ENCODE assay signal across 26 cellular contexts in the genomic region with DNA sequence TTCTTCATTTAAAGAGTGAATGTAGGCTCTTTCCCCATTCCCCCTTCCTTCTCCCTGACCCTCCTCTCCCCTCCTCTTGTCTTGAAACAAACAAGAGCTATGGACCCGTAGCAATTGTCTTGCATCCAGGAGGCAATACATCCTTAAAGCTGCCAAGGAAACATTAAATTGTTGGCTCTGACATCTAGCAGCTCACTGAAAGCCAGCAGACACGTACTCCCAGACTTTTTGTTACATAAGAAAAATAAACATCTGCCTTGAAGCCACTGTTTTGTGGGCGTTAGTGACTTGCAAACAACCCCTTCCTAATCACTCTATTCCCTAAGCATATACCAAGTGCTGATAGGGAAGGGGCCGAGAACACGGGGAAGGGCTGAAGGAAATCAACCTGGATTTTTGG.
A peak's percentile ranks its signal among the peaks of the same experiment; 100 is the strongest.
DNase-seq lines count a peak whose midpoint lies in the region; ATAC-seq and TF ChIP-seq lines count a peak whose summit lies in the region.
"Had no signal": no experiment of that assay in that cellular context is flagged by ENCODE, and none has a peak within 500 bp of the region (broad histone marks: within the 10 kb centered on the region; RNA-seq: fewer than 3 reads in every experiment).

No MANE protein-coding gene starts in this region.

- H3K27me3 ChIP-seq in rectal smooth muscle tissue (ENCODE audit: control insufficient read depth, insufficient read depth, low read length): no peaks in the 10 kb centered on the region
- H3K27me3 ChIP-seq: BLaER1, body of pancreas, stomach, tibial nerve had no signal

- DNase-seq in EH (ENCODE audit: low read depth) (peak; percentile 39), fibroblast of peridontal ligament (ENCODE audit: extremely low read depth) (peak; percentile 66), T-helper 1 cell (no peak), DMS153 (lab: John Stamatoyannopoulos, UW) (no peak)
- DNase-seq: activated CD4-positive, alpha-beta memory T cell treated with anti-CD3 and anti-CD28 coated beads, Interleukin-2, amount 10 ng/mL, durations not matched to agents 7 days and 5 days; activated effector memory CD4-positive, alpha-beta T cell treated with Interleukin-2 at 50 U/mL for 16 hours; activated naive CD8-positive, alpha-beta T cell treated with anti-CD3 and anti-CD28 coated beads for 36 hours; body of pancreas; DMS53; effector CD8-positive, alpha-beta T cell; GDM1; islet precursor cell; naive thymus-derived CD4-positive, alpha-beta T cell; NCI-H1092 treated with DMSO at 0.1 percent for 48 hours; NCI-H187 treated with DMSO at 0.1 percent for 48 hours; RPMI8226; small intestine; stimulated activated CD4-positive, alpha-beta T cell treated with anti-CD3 and anti-CD28 coated beads, Interleukin-1b, Interleukin-23, amount 100 ng/mL, for 48 hours; stomach had no signal

- peaks cover 5% of the 10 kb centered on the region for H3K4me1 ChIP-seq in rectal smooth muscle tissue (ENCODE audit: control insufficient read depth, insufficient read depth, low read length)
- H3K4me1 ChIP-seq: BLaER1 had no signal

- H3K4me3 ChIP-seq in rectal smooth muscle tissue (ENCODE audit: low read length): no peak overlapping the region
- H3K4me3 ChIP-seq: BLaER1, body of pancreas, stomach, tibial nerve had no signal

- TF ChIP-seq POLR2A in GM18505 (IDR thresholded peaks at IDR 0.05; ENCODE audit: borderline replicate concordance, extremely low read depth, insufficient read depth, insufficient read length): no peak

- H3K27ac ChIP-seq in VCaP (peak overlapping the region; percentile 48), rectal smooth muscle tissue (ENCODE audit: low read depth, low read length) (peak overlapping the region; percentile 21)
- H3K27ac ChIP-seq: BLaER1, body of pancreas, stomach, tibial nerve had no signal

- H3K36me3 ChIP-seq in rectal smooth muscle tissue (ENCODE audit: control insufficient read depth, insufficient read depth, low read length): no peaks in the 10 kb centered on the region
- H3K36me3 ChIP-seq: BLaER1, stomach, tibial nerve had no signal

- ATAC-seq in GM18505 (IDR thresholded peaks at IDR 0.05; ENCODE audit: unreplicated experiment) (no peak), HG02678 (IDR thresholded peaks at IDR 0.05; ENCODE audit: unreplicated experiment) (no peak)
- ATAC-seq: activated CD4-positive, CD25-positive, alpha-beta regulatory T cell treated with anti-CD3 and anti-CD28 coated beads, Interleukin-2, amount 50 U/mL, for 24 hours; body of pancreas; naive thymus-derived CD4-positive, alpha-beta T cell had no signal

- H3K9ac ChIP-seq in rectal smooth muscle tissue (ENCODE audit: low read length): no peak overlapping the region
- H3K9ac ChIP-seq: BLaER1 had no signal

- no peak for TF ChIP-seq CTCF in VCaP (conservative IDR thresholded peaks at IDR 0.05)

Comparison
In these comparisons a context has a peak if more than half of its experiments do, and no peak if none do; other contexts are left out.
1. DNase-seq: peak in EH (single experiment) and fibroblast of peridontal ligament (single experiment); none in T-helper 1 cell (0 of 5) and DMS153 (single experiment).